24 cellular contexts compared by ENCODE assay signal in genomic region chr4:11512861-11513260, GRCh38.
DNase-seq lines count a peak whose midpoint lies in the region; ATAC-seq, FAIRE-seq and TF ChIP-seq lines count a peak whose summit lies in the region.
"Had no signal": no experiment of that assay in that cellular context is flagged by ENCODE, and none has a peak within 500 bp of the region (broad histone marks: within the 10 kb centered on the region; RNA-seq: fewer than 3 reads in every experiment).

No MANE protein-coding gene starts in this region.

- H3K27me3 ChIP-seq in PC-3 (ENCODE audit: low read length) (no peaks in the 10 kb centered on the region), keratinocyte (ENCODE audit: control insufficient read depth, extremely low read depth, insufficient read depth, low read length) (no peaks in the 10 kb centered on the region)
- H3K27me3 ChIP-seq: BLaER1 treated with 17β-estradiol and CSF1 and Interleukin-3, amounts not matched to agents 10 nM and 100 nM had no signal

- intact Hi-C loops in PC-3 (cut with micrococcal nuclease) = no loop called here
- intact Hi-C loops in activated CD4-positive, alpha-beta memory T cell treated with anti-CD3 and anti-CD28 coated beads for 36 hours (cut with micrococcal nuclease) = no loop called here

- ATAC-seq in PC-3 = no peak
- ATAC-seq in HG02840 (IDR thresholded peaks at IDR 0.05; ENCODE audit: low FRiP score, unreplicated experiment) = no peak
- ATAC-seq: GM12878, Panc1 had no signal

- H2AFZ ChIP-seq in PC-3 (ENCODE audit: low read length) (peak overlapping the region; percentile 15; the same call in 1 of the 2 replicates), keratinocyte (ENCODE audit: control insufficient read depth, low read length) (peak overlapping the region; percentile 63)

- dilution Hi-C loops in keratinocyte (cut with MboI; ENCODE audit: extremely low pct_ligation_motif_present, low sequenced_read_pairs) = no loop called here

- POLR2A ChIA-PET in PC-3 (lab: Charles Lee; ENCODE audit: unreplicated experiment) = no interaction called here
- POLR2A ChIA-PET in activated CD4-positive, alpha-beta memory T cell treated with anti-CD3 and anti-CD28 coated beads for 36 hours (lab: Charles Lee) = no interaction called here

- H3K9ac ChIP-seq in PC-3 (ENCODE audit: low read length) (no peak overlapping the region), keratinocyte (ENCODE audit: control insufficient read depth, extremely low read depth, insufficient read depth, low read length) (no peak overlapping the region)
- H3K9ac ChIP-seq: BLaER1 treated with 17β-estradiol and CSF1 and Interleukin-3, amounts not matched to agents 10 nM and 100 nM had no signal

- H3K79me2 ChIP-seq in PC-3 (ENCODE audit: low read length) = no peaks in the 10 kb centered on the region
- H3K79me2 ChIP-seq in keratinocyte (ENCODE audit: control insufficient read depth, insufficient read depth, low read length) = no peaks in the 10 kb centered on the region

- no peaks in the 10 kb centered on the region for H3K4me1 Mint-ChIP-seq in activated CD4-positive, alpha-beta memory T cell treated with anti-CD3 and anti-CD28 coated beads for 36 hours (ENCODE audit: low read depth)

- H3K4me1 ChIP-seq in PC-3 (ENCODE audit: insufficient read depth, low read length) = peaks cover 3% of the 10 kb centered on the region; the same call in 1 of the 2 replicates
- peaks cover 21% of the 10 kb centered on the region for H3K4me1 ChIP-seq in keratinocyte (ENCODE audit: control insufficient read depth, extremely low read depth, insufficient read depth, low read length)
- H3K4me1 ChIP-seq: HAP-1 had no signal

- DNase-seq in COLO829 (ENCODE audit: low spot score) (peak; percentile 50), PC-3 (no peak), epithelial cell of esophagus (ENCODE audit: low read depth) (peak; percentile 24), keratinocyte (ENCODE audit: low read depth, low spot score) (no peak), AG08395 (ENCODE audit: low spot score) (no peak)
- DNase-seq in activated CD4-positive, alpha-beta memory T cell treated with anti-CD3 and anti-CD28 coated beads for 36 hours = no peak
- DNase-seq: AML-193; CD4-positive, alpha-beta T cell; COR-L47; GOT3; Karpas-422; NCI-H1092 treated with DMSO at 0.1 percent for 48 hours; NCI-H1436 treated with DMSO at 0.1 percent for 48 hours; NCI-H2029; NCI-H446 treated with DMSO at 0.1 percent for 48 hours; NCI-H526; SHP77 treated with DMSO at 0.1 percent for 48 hours had no signal

- no peak overlapping the region for H3K27ac Mint-ChIP-seq in activated CD4-positive, alpha-beta memory T cell treated with anti-CD3 and anti-CD28 coated beads for 36 hours
- H3K27ac Mint-ChIP-seq: CD4-positive, alpha-beta T cell had no signal

- H3K4me2 ChIP-seq in PC-3 (ENCODE audit: low read length) (no peak overlapping the region), keratinocyte (ENCODE audit: control insufficient read depth, extremely low read depth, insufficient read depth, low read depth, low read length) (no peak overlapping the region)
- H3K4me2 ChIP-seq: BLaER1 treated with 17β-estradiol and CSF1 and Interleukin-3, amounts not matched to agents 10 nM and 100 nM had no signal

- H3K4me3 ChIP-seq in PC-3 (ENCODE audit: low read length) = no peak overlapping the region
- H3K4me3 ChIP-seq in epithelial cell of esophagus (ENCODE audit: low read length) = no peak overlapping the region
- H3K4me3 ChIP-seq in keratinocyte (ENCODE audit: control insufficient read depth in 2 of 3, extremely low read depth in 1 of 3, insufficient read depth in 2 of 3, low read depth in 1 of 3, low read length in 3 of 3) = no peak overlapping the region
- H3K4me3 ChIP-seq: BLaER1 treated with 17β-estradiol and CSF1 and Interleukin-3, amounts not matched to agents 10 nM and 100 nM; GM12878; HAP-1; SK-N-MC had no signal

- no peaks in the 10 kb centered on the region for H3K36me3 ChIP-seq in PC-3 (ENCODE audit: low read depth, low read length)
- no peaks in the 10 kb centered on the region for H3K36me3 ChIP-seq in keratinocyte (ENCODE audit: control insufficient read depth in 2 of 2, extremely low read depth in 1 of 2, insufficient read depth in 2 of 2, low read length in 2 of 2)
- H3K36me3 ChIP-seq: BLaER1 treated with 17β-estradiol and CSF1 and Interleukin-3, amounts not matched to agents 10 nM and 100 nM; HAP-1 had no signal

- peaks cover 2% of the 10 kb centered on the region for H3K27me3 Mint-ChIP-seq in activated CD4-positive, alpha-beta memory T cell treated with anti-CD3 and anti-CD28 coated beads for 36 hours

- no peaks in the 10 kb centered on the region for H3K9me3 Mint-ChIP-seq in activated CD4-positive, alpha-beta memory T cell treated with anti-CD3 and anti-CD28 coated beads for 36 hours
- H3K9me3 Mint-ChIP-seq: CD4-positive, alpha-beta T cell had no signal

- CTCF ChIA-PET in PC-3 (lab: Charles Lee) = no interaction called here
- CTCF ChIA-PET in activated CD4-positive, alpha-beta memory T cell treated with anti-CD3 and anti-CD28 coated beads for 36 hours (lab: Charles Lee) = no interaction called here

- TF ChIP-seq CTCF in PC-3 (conservative IDR thresholded peaks at IDR 0.05; ENCODE audit: low read depth, low read length) = no peak
- TF ChIP-seq CTCF in epithelial cell of esophagus (IDR thresholded peaks at IDR 0.05; ENCODE audit: insufficient read depth, low read depth, low read length, missing control alignments) = no peak
- no peak for TF ChIP-seq CTCF in keratinocyte (optimal IDR thresholded peaks at IDR 0.05 in 1 of 3, IDR thresholded peaks at IDR 0.05 in 1 of 3, conservative IDR thresholded peaks at IDR 0.05 in 1 of 3; ENCODE audit: extremely low read depth in 1 of 3, insufficient read depth in 2 of 3, low read length in 3 of 3)

- H4K20me1 ChIP-seq in PC-3 (ENCODE audit: low read length) (no peaks in the 10 kb centered on the region), keratinocyte (ENCODE audit: control insufficient read depth, extremely low read depth, insufficient read depth, low read length) (no peaks in the 10 kb centered on the region)
- H4K20me1 ChIP-seq: BLaER1 treated with 17β-estradiol and CSF1 and Interleukin-3, amounts not matched to agents 10 nM and 100 nM had no signal

- H3K36me3 Mint-ChIP-seq in activated CD4-positive, alpha-beta memory T cell treated with anti-CD3 and anti-CD28 coated beads for 36 hours = no peaks in the 10 kb centered on the region

- H3K27ac ChIP-seq in PC-3 (ENCODE audit: low read length) (no peak overlapping the region), keratinocyte (ENCODE audit: control insufficient read depth, insufficient read depth, low read length) (no peak overlapping the region)
- H3K27ac ChIP-seq: BLaER1 treated with 17β-estradiol and CSF1 and Interleukin-3, amounts not matched to agents 10 nM and 100 nM; SK-N-MC had no signal

- no peaks in the 10 kb centered on the region for H3K9me3 ChIP-seq in PC-3 (ENCODE audit: low read length)
- no peaks in the 10 kb centered on the region for H3K9me3 ChIP-seq in keratinocyte (ENCODE audit: control insufficient read depth, low read depth, low read length)
- H3K9me3 ChIP-seq: BLaER1 treated with 17β-estradiol and CSF1 and Interleukin-3, amounts not matched to agents 10 nM and 100 nM; HAP-1 had no signal

- BruUV-seq in PC-3 (replicated peaks; lab: Mats Ljungman, UMichigan) = no TSS peak

- H3F3A ChIP-seq in PC-3 (ENCODE audit: low read length, unreplicated experiment) = no peaks in the 10 kb centered on the region

- H3K9me2 ChIP-seq in PC-3 (replicated peaks; ENCODE audit: low read length) = no peaks in the 10 kb centered on the region

- H3K4me3 Mint-ChIP-seq in activated CD4-positive, alpha-beta memory T cell treated with anti-CD3 and anti-CD28 coated beads for 36 hours = no peak overlapping the region
- H3K4me3 Mint-ChIP-seq: CD4-positive, alpha-beta T cell had no signal

- no peaks in the 10 kb centered on the region for H3K9me1 ChIP-seq in keratinocyte (ENCODE audit: control insufficient read depth, extremely low read depth, insufficient read depth, low read length)

- peak; percentile 74 for FAIRE-seq in keratinocyte (lab: Jason Lieb, UNC)
- FAIRE-seq: G401.6, GM12878 had no signal

Comparison
In these comparisons a context has a peak if more than half of its experiments do, and no peak if none do; other contexts are left out.
1. DNase-seq: peak in COLO829 (single experiment) and epithelial cell of esophagus (single experiment); none in PC-3 (single experiment), keratinocyte (single experiment), activated CD4-positive, alpha-beta memory T cell treated with anti-CD3 and anti-CD28 coated beads for 36 hours (single experiment) and AG08395 (single experiment).